Comparison of ENCODE assay signal across 1 cellular context in genomic region chr12:29437575-29437974, GRCh38.
A peak's percentile ranks its signal among the peaks of the same experiment; 100 is the strongest.
TF ChIP-seq lines count a peak whose summit lies in the region.

No MANE protein-coding gene starts in this region.

TF ChIP-seq in HepG2, 621 proteins besides CTCF, POLR2A, EP300 and RAD21 (continues in another document):
- TF ChIP-seq MIXL1 (CRISPR knock-in tag; IDR thresholded peaks at IDR 0.05) (peak; percentile 55; the same call in 1 of the 2 replicates), ZNF672 (CRISPR knock-in tag; IDR thresholded peaks at IDR 0.05) (no peak), ZNF441 (CRISPR knock-in tag; IDR thresholded peaks at IDR 0.05; ENCODE audit: borderline replicate concordance) (no peak), ZNF614 (CRISPR knock-in tag; IDR thresholded peaks at IDR 0.05; ENCODE audit: borderline replicate concordance) (no peak), TRIM22 (IDR thresholded peaks at IDR 0.05) (no peak), ZNF567 (CRISPR knock-in tag; IDR thresholded peaks at IDR 0.05; ENCODE audit: borderline replicate concordance) (no peak), FOXA3 (CRISPR knock-in tag; IDR thresholded peaks at IDR 0.05) (peak; percentile 63), SMAD3 (CRISPR knock-in tag; IDR thresholded peaks at IDR 0.05) (no peak), SP5 (CRISPR knock-in tag; IDR thresholded peaks at IDR 0.05; ENCODE audit: borderline replicate concordance, low read depth) (no peak), MBD4 (IDR thresholded peaks at IDR 0.05; ENCODE audit: borderline replicate concordance, low read length) (no peak), RARA (CRISPR knock-in tag; IDR thresholded peaks at IDR 0.05) (peak; percentile 46; the same call in 1 of the 2 replicates), POLR2G (IDR thresholded peaks at IDR 0.05; ENCODE audit: low read depth, low read length) (no peak), ZSCAN20 (CRISPR knock-in tag; IDR thresholded peaks at IDR 0.05; ENCODE audit: borderline replicate concordance) (no peak), SP140L (CRISPR knock-in tag; IDR thresholded peaks at IDR 0.05; ENCODE audit: borderline replicate concordance) (no peak), ZNF644 (CRISPR knock-in tag; IDR thresholded peaks at IDR 0.05; ENCODE audit: low read depth) (no peak), ZNF569 (CRISPR knock-in tag; IDR thresholded peaks at IDR 0.05; ENCODE audit: borderline replicate concordance) (no peak), ZFYVE20 (CRISPR knock-in tag; IDR thresholded peaks at IDR 0.05; ENCODE audit: borderline replicate concordance, low read depth) (no peak), TRAFD1 (CRISPR knock-in tag; IDR thresholded peaks at IDR 0.05; ENCODE audit: borderline replicate concordance) (no peak), ZKSCAN5 (CRISPR knock-in tag; IDR thresholded peaks at IDR 0.05) (no peak), HNF4A (CRISPR knock-in tag; IDR thresholded peaks at IDR 0.05) (no peak), HES4 (CRISPR knock-in tag; IDR thresholded peaks at IDR 0.05; ENCODE audit: borderline replicate concordance) (no peak), ZNF30 (CRISPR knock-in tag; IDR thresholded peaks at IDR 0.05) (no peak), AKNA (CRISPR knock-in tag; IDR thresholded peaks at IDR 0.05; ENCODE audit: borderline replicate concordance) (no peak), ARID3A (IDR thresholded peaks at IDR 0.05; ENCODE audit: low read depth, low read length) (peak; percentile 37; the same call in 1 of the 2 replicates), ZNF878 (CRISPR knock-in tag; IDR thresholded peaks at IDR 0.05) (no peak), MLLT10 (CRISPR knock-in tag; IDR thresholded peaks at IDR 0.05) (no peak), SIX4 (CRISPR knock-in tag; IDR thresholded peaks at IDR 0.05) (no peak), TBX3 (IDR thresholded peaks at IDR 0.05; ENCODE audit: borderline replicate concordance) (no peak), ZNF572 (CRISPR knock-in tag; IDR thresholded peaks at IDR 0.05) (no peak), PRDM10 (CRISPR knock-in tag; IDR thresholded peaks at IDR 0.05; ENCODE audit: low read depth) (no peak), ZNF235 (CRISPR knock-in tag; IDR thresholded peaks at IDR 0.05; ENCODE audit: borderline replicate concordance) (no peak), GPN1 (CRISPR knock-in tag; IDR thresholded peaks at IDR 0.05; ENCODE audit: borderline replicate concordance) (no peak), ZNF276 (CRISPR knock-in tag; IDR thresholded peaks at IDR 0.05; ENCODE audit: low read depth) (no peak), SALL2 (CRISPR knock-in tag; IDR thresholded peaks at IDR 0.05) (no peak), ZFX (CRISPR knock-in tag; IDR thresholded peaks at IDR 0.05; ENCODE audit: low read depth) (no peak), ARNT (IDR thresholded peaks at IDR 0.05) (no peak), E2F5 (CRISPR knock-in tag; conservative IDR thresholded peaks at IDR 0.05) (no peak), ZBTB39 (CRISPR knock-in tag; IDR thresholded peaks at IDR 0.05) (no peak)
